36 cellular contexts compared by ENCODE assay signal in the genomic region with DNA sequence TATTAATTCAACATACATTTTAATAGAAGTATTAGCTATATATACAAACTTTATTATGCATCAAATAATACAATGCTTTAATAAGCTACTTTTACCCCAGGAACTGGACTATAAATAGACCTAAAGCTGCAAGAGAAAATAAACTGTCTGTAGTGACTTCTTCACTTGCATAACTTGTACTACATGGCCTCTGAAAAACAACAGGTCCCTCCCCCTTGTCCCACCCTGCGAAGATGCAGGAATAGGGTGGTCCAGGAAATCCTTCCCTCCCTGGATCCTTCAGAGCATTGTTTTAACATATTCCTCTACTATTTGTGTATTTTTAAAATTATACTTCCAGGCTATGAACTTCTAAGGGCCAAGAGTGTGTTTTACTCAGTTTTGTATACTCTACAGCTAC. TPM values are rescaled to one million over a fixed set of nuclear protein-coding genes. Genes with fewer than 3 reads are reported as not detected.
"Had no signal": no experiment of that assay in that cellular context is flagged by ENCODE, and none has a peak within 500 bp of the region (broad histone marks: within the 10 kb centered on the region; RNA-seq: fewer than 3 reads in every experiment).

No MANE protein-coding gene starts in this region.

- H3K36me3 ChIP-seq: adrenal gland, brain microvascular endothelial cell, breast epithelium had no signal

- H3K4me3 ChIP-seq: adrenal gland, body of pancreas, breast epithelium had no signal

- H3K27ac ChIP-seq: adrenal gland, body of pancreas, brain microvascular endothelial cell, breast epithelium, VCaP had no signal

- H3K4me1 ChIP-seq: breast epithelium had no signal

- H3K27ac Mint-ChIP-seq: activated B cell treated with CpG ODN at 0.5 μM for 24 hours; activated CD4-positive, alpha-beta memory T cell treated with anti-CD3 and anti-CD28 coated beads for 36 hours; activated CD4-positive, alpha-beta T cell treated with anti-CD3 and anti-CD28 coated beads, Interleukin-2, amount 10 ng/mL, durations not matched to agents 24 days and 14 days; activated CD8-positive, alpha-beta T cell treated with anti-CD3 and anti-CD28 coated beads for 36 hours; activated naive CD4-positive, alpha-beta T cell treated with anti-CD3 and anti-CD28 coated beads for 36 hours; activated naive CD4-positive, alpha-beta T cell treated with anti-CD3 and anti-CD28 coated beads, Interleukin-2, amount 50 U/mL, for 72 hours; activated naive CD8-positive, alpha-beta T cell treated with anti-CD3 and anti-CD28 coated beads for 36 hours; activated T-cell treated with anti-CD3 and anti-CD28 coated beads, Interleukin-2, amount 50 U/mL, for 72 hours; activated T-helper 1 cell treated with anti-CD3 and anti-CD28 coated beads, Interleukin-12 subunit alpha, Interleukin-12 subunit beta, Interleukin-2, Interleukin-4 antibody, amounts not matched to agents 30 ng/mL and 10 ng/mL and 1 ng/mL, durations not matched to agents 14 hours and 24 hours and 36 hours; activated T-helper 17 cell treated with anti-CD3 and anti-CD28 coated beads, Interleukin-2, amount 50 U/mL, for 72 hours; T-helper 1 cell treated with Interleukin-12 subunit alpha and Interleukin-12 subunit beta and Interleukin-4 antibody, amounts not matched to agents 30 μg/mL and 1 μg/mL, for 36 hours; T-helper 2 cell treated with Interferon-gamma antibody and Interleukin-4, amounts not matched to agents 5 μg/mL and 100 μg/mL, for 36 hours had no signal

- H3K9me3 Mint-ChIP-seq: activated B cell treated with CpG ODN at 0.5 μM for 24 hours; activated CD4-positive, alpha-beta memory T cell treated with anti-CD3 and anti-CD28 coated beads for 36 hours; activated CD4-positive, alpha-beta T cell treated with anti-CD3 and anti-CD28 coated beads, Interleukin-2, amount 10 ng/mL, durations not matched to agents 24 days and 14 days; activated CD8-positive, alpha-beta T cell treated with anti-CD3 and anti-CD28 coated beads for 36 hours; activated naive CD4-positive, alpha-beta T cell treated with anti-CD3 and anti-CD28 coated beads for 36 hours; activated naive CD4-positive, alpha-beta T cell treated with anti-CD3 and anti-CD28 coated beads, Interleukin-2, amount 50 U/mL, for 72 hours; activated naive CD8-positive, alpha-beta T cell treated with anti-CD3 and anti-CD28 coated beads for 36 hours; activated T-cell treated with anti-CD3 and anti-CD28 coated beads, Interleukin-2, amount 50 U/mL, for 4 hours; activated T-cell treated with anti-CD3 and anti-CD28 coated beads, Interleukin-2, amount 50 U/mL, for 72 hours; activated T-helper 1 cell treated with anti-CD3 and anti-CD28 coated beads, Interleukin-12 subunit alpha, Interleukin-12 subunit beta, Interleukin-2, Interleukin-4 antibody, amounts not matched to agents 30 ng/mL and 10 ng/mL and 1 ng/mL, durations not matched to agents 14 hours and 24 hours and 36 hours; activated T-helper 17 cell treated with anti-CD3 and anti-CD28 coated beads, Interleukin-2, amount 50 U/mL, for 72 hours; T-helper 1 cell treated with Interleukin-12 subunit alpha and Interleukin-12 subunit beta and Interleukin-4 antibody, amounts not matched to agents 30 μg/mL and 1 μg/mL, for 36 hours; T-helper 2 cell treated with Interferon-gamma antibody and Interleukin-4, amounts not matched to agents 5 μg/mL and 100 μg/mL, for 36 hours had no signal

- H3K9me3 ChIP-seq: adrenal gland, body of pancreas, breast epithelium had no signal

- H3K4me1 Mint-ChIP-seq: activated B cell treated with CpG ODN at 0.5 μM for 24 hours; activated CD4-positive, alpha-beta T cell treated with anti-CD3 and anti-CD28 coated beads, Interleukin-2, amount 10 ng/mL, durations not matched to agents 24 days and 14 days; activated naive CD8-positive, alpha-beta T cell treated with anti-CD3 and anti-CD28 coated beads for 36 hours; activated T-helper 17 cell treated with anti-CD3 and anti-CD28 coated beads, Interleukin-2, amount 50 U/mL, for 72 hours had no signal

- H3K4me3 Mint-ChIP-seq: activated B cell treated with CpG ODN at 0.5 μM for 24 hours; activated CD4-positive, alpha-beta memory T cell treated with anti-CD3 and anti-CD28 coated beads for 36 hours; activated CD4-positive, alpha-beta T cell treated with anti-CD3 and anti-CD28 coated beads, Interleukin-2, amount 10 ng/mL, durations not matched to agents 24 days and 14 days; activated CD8-positive, alpha-beta T cell treated with anti-CD3 and anti-CD28 coated beads for 36 hours; activated naive CD4-positive, alpha-beta T cell treated with anti-CD3 and anti-CD28 coated beads for 36 hours; activated naive CD8-positive, alpha-beta T cell treated with anti-CD3 and anti-CD28 coated beads for 36 hours; activated T-cell treated with anti-CD3 and anti-CD28 coated beads, Interleukin-2, amount 50 U/mL, for 4 hours; activated T-cell treated with anti-CD3 and anti-CD28 coated beads, Interleukin-2, amount 50 U/mL, for 72 hours; activated T-helper 1 cell treated with anti-CD3 and anti-CD28 coated beads, Interleukin-12 subunit alpha, Interleukin-12 subunit beta, Interleukin-2, Interleukin-4 antibody, amounts not matched to agents 30 ng/mL and 10 ng/mL and 1 ng/mL, durations not matched to agents 14 hours and 24 hours and 36 hours; activated T-helper 17 cell treated with anti-CD3 and anti-CD28 coated beads, Interleukin-2, amount 50 U/mL, for 72 hours; T-helper 1 cell treated with Interleukin-12 subunit alpha and Interleukin-12 subunit beta and Interleukin-4 antibody, amounts not matched to agents 30 μg/mL and 1 μg/mL, for 36 hours; T-helper 2 cell treated with Interferon-gamma antibody and Interleukin-4, amounts not matched to agents 5 μg/mL and 100 μg/mL, for 36 hours had no signal

- H3K36me3 Mint-ChIP-seq: activated CD4-positive, alpha-beta memory T cell treated with anti-CD3 and anti-CD28 coated beads for 36 hours; activated naive CD4-positive, alpha-beta T cell treated with anti-CD3 and anti-CD28 coated beads, Interleukin-2, amount 50 U/mL, for 72 hours; activated naive CD8-positive, alpha-beta T cell treated with anti-CD3 and anti-CD28 coated beads for 36 hours had no signal

- H3K27me3 Mint-ChIP-seq: activated B cell treated with CpG ODN at 0.5 μM for 24 hours; activated CD8-positive, alpha-beta T cell treated with anti-CD3 and anti-CD28 coated beads for 36 hours; activated naive CD8-positive, alpha-beta T cell treated with anti-CD3 and anti-CD28 coated beads for 36 hours had no signal

- ATAC-seq: activated CD8-positive, alpha-beta T cell treated with anti-CD3 and anti-CD28 coated beads for 36 hours; activated naive CD4-positive, alpha-beta T cell treated with anti-CD3 and anti-CD28 coated beads, Interleukin-2, amount 50 U/mL, for 72 hours; activated T-cell treated with anti-CD3 and anti-CD28 coated beads, Interleukin-2, amount 50 U/mL, for 4 hours; activated T-cell treated with anti-CD3 and anti-CD28 coated beads, Interleukin-2, amount 50 U/mL, for 72 hours; activated T-helper 17 cell treated with anti-CD3 and anti-CD28 coated beads, Interleukin-2, amount 50 U/mL, for 72 hours; body of pancreas had no signal

- H3K27me3 ChIP-seq: adrenal gland, body of pancreas, brain microvascular endothelial cell, breast epithelium had no signal

- DNase-seq: activated B cell treated with CpG ODN at 0.5 μM for 24 hours; activated CD4-positive, alpha-beta memory T cell treated with anti-CD3 and anti-CD28 coated beads for 36 hours; activated CD4-positive, alpha-beta T cell treated with anti-CD3 and anti-CD28 coated beads for 4 hours; activated CD4-positive, alpha-beta T cell treated with anti-CD3 and anti-CD28 coated beads, Interleukin-2, amount 10 ng/mL, durations not matched to agents 24 days and 14 days; activated CD4-positive, alpha-beta T cell treated with anti-CD3 and anti-CD28 coated beads, Interleukin-2, amount 50 U/mL, for 1 hour; activated CD4-positive, alpha-beta T cell treated with anti-CD3 and anti-CD28 coated beads, Interleukin-2, amount 50 U/mL, for 4 hours; activated CD4-positive, CD25-positive, alpha-beta regulatory T cell treated with anti-CD3 and anti-CD28 coated beads, Interleukin-2, amount 50 U/mL, for 72 hours; activated CD8-positive, alpha-beta memory T cell treated with anti-CD3 and anti-CD28 coated beads, Interleukin-2, amount 50 U/mL, for 4 hours; activated CD8-positive, alpha-beta T cell treated with anti-CD3 and anti-CD28 coated beads for 36 hours; activated effector memory CD4-positive, alpha-beta T cell treated with anti-CD3 and anti-CD28 coated beads, Interleukin-2, amount 50 U/mL, for 16 hours; activated gamma-delta T cell treated with Interleukin-2 at 50 U/mL for 16 hours; activated naive CD4-positive, alpha-beta T cell; activated naive CD4-positive, alpha-beta T cell treated with anti-CD3 and anti-CD28 coated beads for 36 hours; activated naive CD4-positive, alpha-beta T cell treated with anti-CD3 and anti-CD28 coated beads, Interleukin-2, amount 50 U/mL, for 16 hours; activated naive CD8-positive, alpha-beta T cell treated with anti-CD3 and anti-CD28 coated beads for 36 hours; activated T-cell treated with anti-CD3 and anti-CD28 coated beads for 4 hours; activated T-cell treated with anti-CD3 and anti-CD28 coated beads, Interleukin-2, amount 50 U/mL, for 1 hour; activated T-cell treated with anti-CD3 and anti-CD28 coated beads, Interleukin-2, amount 50 U/mL, for 4 hours; activated T-cell treated with anti-CD3 and anti-CD28 coated beads, Interleukin-2, amount 50 U/mL, for 72 hours; adrenal gland; amniotic stem cell; aorta; body of pancreas; brain microvascular endothelial cell; central memory CD4-positive, alpha-beta T cell; T-helper 1 cell; T-helper 2 cell; T-helper 9 cell had no signal

RNA-seq across cellular contexts. Expression of gene SELENOP, which starts 15.1 kb away (rescaled TPM):
- total RNA-seq: activated B cell treated with CpG ODN at 0.5 μM for 24 hours; activated CD4-positive, alpha-beta memory T cell treated with anti-CD3 and anti-CD28 coated beads for 36 hours; activated CD4-positive, alpha-beta T cell treated with anti-CD3 and anti-CD28 coated beads, Interleukin-2, amount 10 ng/mL, durations not matched to agents 24 days and 14 days; activated CD8-positive, alpha-beta memory T cell treated with anti-CD3 and anti-CD28 coated beads for 36 hours; activated CD8-positive, alpha-beta T cell treated with anti-CD3 and anti-CD28 coated beads for 36 hours; activated naive CD4-positive, alpha-beta T cell treated with anti-CD3 and anti-CD28 coated beads for 36 hours; activated naive CD4-positive, alpha-beta T cell treated with anti-CD3 and anti-CD28 coated beads, Interleukin-2, amount 50 U/mL, for 72 hours; activated naive CD8-positive, alpha-beta T cell treated with anti-CD3 and anti-CD28 coated beads for 36 hours; activated T-helper 1 cell treated with anti-CD3 and anti-CD28 coated beads, Interleukin-12 subunit alpha, Interleukin-12 subunit beta, Interleukin-2, Interleukin-4 antibody, amounts not matched to agents 30 ng/mL and 10 ng/mL and 1 ng/mL, durations not matched to agents 14 hours and 24 hours and 36 hours; activated T-helper 17 cell treated with anti-CD3 and anti-CD28 coated beads, Interleukin-2, amount 50 U/mL, for 72 hours had no signal
